In genomic region chr7:23222439-23223045, GRCh38 we compare ENCODE assay signal across 21 cellular contexts. TPM values are rescaled to one million over a fixed set of nuclear protein-coding genes. Genes with fewer than 3 reads are reported as not detected.
DNase-seq lines count a peak whose midpoint lies in the region; ATAC-seq, FAIRE-seq and TF ChIP-seq lines count a peak whose summit lies in the region.
"Had no signal": no experiment of that assay in that cellular context is flagged by ENCODE, and none has a peak within 500 bp of the region (broad histone marks: within the 10 kb centered on the region; RNA-seq: fewer than 3 reads in every experiment).

No MANE protein-coding gene starts in this region.

- H3K36me3 Mint-ChIP-seq in progenitor cell of endocrine pancreas (ENCODE audit: insufficient read depth) = no peaks in the 10 kb centered on the region

- DNase-seq in COLO668 (lab: John Stamatoyannopoulos, UW; ENCODE audit: unreplicated experiment) (peak; percentile 28), K562 (ENCODE audit: extremely low read depth in 1 of 4, low spot score in 3 of 4) (no peak), right lobe of liver (no peak), NCI-H2227 treated with DMSO at 0.1 percent for 48 hours (lab: John Stamatoyannopoulos, UW) (no peak), progenitor cell of endocrine pancreas (ENCODE audit: low spot score, unreplicated experiment) (no peak)
- DNase-seq in activated effector memory CD4-positive, alpha-beta T cell treated with anti-CD3 and anti-CD28 coated beads, Interleukin-2, amount 50 U/mL, for 16 hours = no peak
- DNase-seq: BE2C, KBM-7, MM.1S, NCI-H1048, NCI-H1417 treated with DMSO at 0.1 percent for 48 hours, NCI-H1930, NCI-H510A, NCI-H82, RPMI8226, SHP77 treated with DMSO at 0.1 percent for 48 hours, SK-N-SH had no signal

- H3K4me1 Mint-ChIP-seq in progenitor cell of endocrine pancreas (ENCODE audit: low read depth) = peaks cover 9% of the 10 kb centered on the region

- H3K4me2 ChIP-seq in K562 (ENCODE audit: insufficient read depth, low read length) = no peak overlapping the region
- H3K4me2 ChIP-seq: SK-N-SH had no signal

- no peak for ATAC-seq in K562
- peak in 3 of 4 donors; percentile 28 to 51 (median 35) for ATAC-seq in right lobe of liver
- no peak for ATAC-seq in HG02870 (IDR thresholded peaks at IDR 0.05; ENCODE audit: unreplicated experiment)

- no peaks in the 10 kb centered on the region for H3K27me3 ChIP-seq in K562 (ENCODE audit: control insufficient read depth in 2 of 2, insufficient read depth in 2 of 2, low read length in 2 of 2)
- H3K27me3 ChIP-seq in right lobe of liver = no peaks in the 10 kb centered on the region
- H3K27me3 ChIP-seq: BE2C had no signal

- H3K4me3 Mint-ChIP-seq in progenitor cell of endocrine pancreas (ENCODE audit: low read depth) = no peak overlapping the region

- H3K9me3 Mint-ChIP-seq in progenitor cell of endocrine pancreas (ENCODE audit: low read depth) = no peaks in the 10 kb centered on the region

- TF ChIP-seq RAD21 in K562 (CRISPR knock-in tag; conservative IDR thresholded peaks at IDR 0.05 in 1 of 2, IDR thresholded peaks at IDR 0.05 in 1 of 2) = no peak

- TF ChIP-seq CTCF in HEK293 (tag by site-specific recombination; IDR thresholded peaks at IDR 0.05) (no peak), K562 (IDR thresholded peaks at IDR 0.05 in 2 of 3, conservative IDR thresholded peaks at IDR 0.05 in 1 of 3; ENCODE audit: insufficient read depth in 2 of 3, low read depth in 1 of 3, low read length in 3 of 3) (no peak), right lobe of liver (IDR thresholded peaks at IDR 0.05) (no peak), progenitor cell of endocrine pancreas (IDR thresholded peaks at IDR 0.05; ENCODE audit: unreplicated experiment) (no peak)

- no peak overlapping the region for H3K27ac Mint-ChIP-seq in progenitor cell of endocrine pancreas

- no peak for TF ChIP-seq EP300 in K562 (IDR thresholded peaks at IDR 0.05; ENCODE audit: low read length)

- H3K27ac ChIP-seq in HEK293 (ENCODE audit: extremely low read depth, low read depth, low read length) (no peak overlapping the region), K562 (ENCODE audit: extremely low read depth, low read depth, low read length) (no peak overlapping the region), right lobe of liver (no peak overlapping the region)

- no peaks in the 10 kb centered on the region for H3K79me2 ChIP-seq in K562 (ENCODE audit: control insufficient read depth, insufficient read depth, low read length)

- intact Hi-C loops in K562 (cut with micrococcal nuclease) (no loop called here), right lobe of liver (cut with DNase I) (no loop called here)

- H3K4me1 ChIP-seq in HEK293 (ENCODE audit: control insufficient read depth, insufficient read depth, low read length) = no peaks in the 10 kb centered on the region
- peaks cover 0 to 11% of the 10 kb centered on the region in 2 experiments; a peak in 3 of 5 replicates for H3K4me1 ChIP-seq in K562 (replicated peaks in 1 of 2; ENCODE audit: control insufficient read depth in 2 of 2, insufficient read depth in 2 of 2, low read length in 2 of 2)
- no peaks in the 10 kb centered on the region for H3K4me1 ChIP-seq in right lobe of liver
- H3K4me1 ChIP-seq: BE2C had no signal

- no TSS peak for BruUV-seq in K562 (replicated peaks; lab: Mats Ljungman, UMichigan)

- TF ChIP-seq POLR2A in K562 (conservative IDR thresholded peaks at IDR 0.05) (no peak), right lobe of liver (IDR thresholded peaks at IDR 0.05) (no peak)

- no peaks in the 10 kb centered on the region for H3K27me3 Mint-ChIP-seq in progenitor cell of endocrine pancreas

- CTCF ChIA-PET in HEK293 (lab: Yijun Ruan, JAX) = interaction anchor here (0.7 kb wide), 1 partner anchor 10 kb away, joined by 3 read pairs; no protein-coding TSS in a partner anchor
- CTCF ChIA-PET in K562 (lab: Yijun Ruan, JAX; ENCODE audit: low intra/inter-chr PET ratio) = no interaction called here

- no peaks in the 10 kb centered on the region for H3K9me1 ChIP-seq in K562 (ENCODE audit: control insufficient read depth, insufficient read depth, low read length)

- in situ Hi-C loops in K562 (cut with MboI) = no loop called here

- H4K20me1 ChIP-seq in K562 (replicated peaks; ENCODE audit: control insufficient read depth, insufficient read depth, low read length) = no peaks in the 10 kb centered on the region; the same call in 1 of the 2 replicates

- H3K9me3 ChIP-seq in HEK293 (ENCODE audit: control insufficient read depth, insufficient read depth, low read depth, low read length) (no peaks in the 10 kb centered on the region), K562 (replicated peaks; ENCODE audit: control insufficient read depth, insufficient read depth, low read depth, low read length) (no peaks in the 10 kb centered on the region), right lobe of liver (no peaks in the 10 kb centered on the region)
- H3K9me3 ChIP-seq: BE2C, SK-N-SH had no signal

- WGBS in K562 (ENCODE audit: insufficient coverage, low coverage, missing lambda C conversion rate) = 10% methylated on average over 5 of the region's 5 CpGs
- WGBS in right lobe of liver (ENCODE audit: insufficient coverage, low coverage, low lambda C conversion rate, missing lambda C conversion rate) = 61% methylated on average over 3 of the region's 5 CpGs

- no peak overlapping the region for H3K4me3 ChIP-seq in HEK293 (ENCODE audit: low read depth, low read length)
- H3K4me3 ChIP-seq in K562 = no peak overlapping the region
- H3K4me3 ChIP-seq in right lobe of liver = no peak overlapping the region

- POLR2A ChIA-PET in HEK293 (lab: Yijun Ruan, JAX) = no interaction called here
- POLR2A ChIA-PET in K562 (lab: Yijun Ruan, JAX) = interaction anchor here (0.5 to 1.5 kb wide), 4 partner anchors 8 to 377 kb away, joined by 3 to 5 read pairs (median 3); no protein-coding TSS in a partner anchor

- H3K9ac ChIP-seq in K562 (ENCODE audit: insufficient read depth in 1 of 2, low read depth in 2 of 2, low read length in 2 of 2) = no peak overlapping the region
- H3K9ac ChIP-seq: SK-N-SH had no signal

- no peak for FAIRE-seq in K562 (lab: Jason Lieb, UNC)
- FAIRE-seq: GM12892, H1 had no signal

- H3K36me3 ChIP-seq in HEK293 (ENCODE audit: control insufficient read depth in 2 of 2, insufficient read depth in 1 of 2, low read length in 2 of 2) = no peaks in the 10 kb centered on the region
- no peaks in the 10 kb centered on the region for H3K36me3 ChIP-seq in K562 (ENCODE audit: control insufficient read depth, insufficient read depth, low read length)
- H3K36me3 ChIP-seq in right lobe of liver = no peaks in the 10 kb centered on the region
- H3K36me3 ChIP-seq: BE2C had no signal

- no peak overlapping the region for H2AFZ ChIP-seq in K562 (ENCODE audit: low read depth, low read length)

TF ChIP-seq in HEK293, 187 proteins besides CTCF, POLR2A, EP300 and RAD21 (continues in another document):
- no peak for TF ChIP-seq ZNF561 (tag by site-specific recombination; IDR thresholded peaks at IDR 0.05; ENCODE audit: borderline replicate concordance)

TF ChIP-seq in K562, 482 proteins besides CTCF, POLR2A, EP300 and RAD21 (continues in another document):
- no peak for TF ChIP-seq CREM (IDR thresholded peaks at IDR 0.05; ENCODE audit: low read depth)
- TF ChIP-seq NR2C2 (CRISPR knock-in tag; IDR thresholded peaks at IDR 0.05) = no peak
- TF ChIP-seq NR2C2 (tag; IDR thresholded peaks at IDR 0.05) = peak; percentile 29; the same call in 1 of the 2 replicates
- TF ChIP-seq NEUROD1 (IDR thresholded peaks at IDR 0.05; ENCODE audit: borderline replicate concordance, low read depth, low read length, partially characterized antibody) = no peak

RNA-seq across cellular contexts. Expression of gene GPNMB, which starts 24.0 kb away (rescaled TPM):
- not detected in 2 replicates for total RNA-seq in K562 (2011; cell fraction: chromatin; rRNA removed; ENCODE audit: low replicate concordance)
- total RNA-seq in K562 (2011; cell fraction: nucleolus; rRNA removed) = not detected in 2 replicates
- total RNA-seq in K562 (2011; cell fraction: nucleoplasm; rRNA removed) = 0.51 TPM in 1 of 2 replicates, not detected in the other
- total RNA-seq in K562 (2014; rRNA removed) (0.24 and 0.64 TPM in 2 replicates), K562 (2014; rRNA removed; fragmentation: Illumina TruSeq; extraction: Trizol) (0.15 and 0.26 TPM in 2 replicates), K562 (2015; rRNA removed; fragmentation: Illumina TruSeq; extraction: Trizol) (0.18 and 0.41 TPM in 2 replicates), K562 (2021) (0.20 and 0.54 TPM in 2 replicates), right lobe of liver (10 to 100 TPM in 4 of 6 experiments, 1 to 10 TPM in 2; 5.8 to 64.9 (median 13.4) TPM), progenitor cell of endocrine pancreas (0.98 and 1.4 TPM in 2 replicates)
- polyA plus RNA-seq in K562 (2011; rRNA removed) (0.03 and 0.35 TPM in 2 replicates), K562 (2014; fragmentation: Illumina TruSeq; extraction: Trizol) (0.33 and 0.80 TPM in 2 replicates), K562 (2014; fragmentation: Nextera tagmentation; extraction: Ambion mirVana) (under 1 TPM; 0.31 to 0.67 TPM), K562 (2014; rRNA removed) (0.11 and 0.72 TPM in 2 replicates)
- 0.03 and 0.07 TPM in 2 replicates for polyA plus RNA-seq in K562 (2011; cell fraction: cytosol; rRNA removed)
- polyA plus RNA-seq in K562 (2011; cell fraction: nucleus; rRNA removed) = 0.10 and 0.23 TPM in 2 replicates
- 0.18 and 0.22 TPM in 2 replicates for polyA plus RNA-seq in K562 (2012)
- polyA minus RNA-seq in K562 (2011; rRNA and poly(A)+ RNA removed) = not detected in 2 replicates
- not detected in 2 replicates for polyA minus RNA-seq in K562 (2011; cell fraction: cytosol; rRNA and poly(A)+ RNA removed)
- 0.40 TPM in 1 of 2 replicates, not detected in the other for polyA minus RNA-seq in K562 (2011; cell fraction: nucleus; rRNA and poly(A)+ RNA removed)

RNA-seq across cellular contexts. Expression of gene NUP42, which starts 40.7 kb away (rescaled TPM):
- 45.9 and 61.6 TPM in 2 replicates for total RNA-seq in K562 (2011; cell fraction: chromatin; rRNA removed; ENCODE audit: low replicate concordance)
- total RNA-seq in K562 (2011; cell fraction: nucleolus; rRNA removed) = 24.8 and 28.2 TPM in 2 replicates
- 29.1 and 42.7 TPM in 2 replicates for total RNA-seq in K562 (2011; cell fraction: nucleoplasm; rRNA removed)
- 62.2 and 71.7 TPM in 2 replicates for total RNA-seq in K562 (2014; rRNA removed)
- total RNA-seq in K562 (2014; rRNA removed; fragmentation: Illumina TruSeq; extraction: Trizol) = 71.2 and 72.9 TPM in 2 replicates
- 61.3 and 73.5 TPM in 2 replicates for total RNA-seq in K562 (2015; rRNA removed; fragmentation: Illumina TruSeq; extraction: Trizol)
- total RNA-seq in K562 (2021) = 41.8 and 50.5 TPM in 2 replicates
- 55.4 and 56.0 TPM in 2 replicates for polyA plus RNA-seq in K562 (2011; rRNA removed)
- 40.4 and 45.1 TPM in 2 replicates for polyA plus RNA-seq in K562 (2011; cell fraction: cytosol; rRNA removed)
- polyA plus RNA-seq in K562 (2011; cell fraction: nucleus; rRNA removed) = 74.2 and 81.6 TPM in 2 replicates
- 49.9 and 51.4 TPM in 2 replicates for polyA plus RNA-seq in K562 (2012)
- 62.4 and 66.8 TPM in 2 replicates for polyA plus RNA-seq in K562 (2014; fragmentation: Illumina TruSeq; extraction: Trizol)
- polyA plus RNA-seq in K562 (2014; fragmentation: Nextera tagmentation; extraction: Ambion mirVana) = 10 to 100 TPM; 86.0 to 86.4 TPM
- 74.7 and 94.3 TPM in 2 replicates for polyA plus RNA-seq in K562 (2014; rRNA removed)
- polyA minus RNA-seq in K562 (2011; rRNA and poly(A)+ RNA removed) = 22.0 and 29.1 TPM in 2 replicates
- 14.5 and 17.0 TPM in 2 replicates for polyA minus RNA-seq in K562 (2011; cell fraction: cytosol; rRNA and poly(A)+ RNA removed)
- polyA minus RNA-seq in K562 (2011; cell fraction: nucleus; rRNA and poly(A)+ RNA removed) = 22.6 and 26.0 TPM in 2 replicates
- 10 to 100 TPM; 13.0 to 45.6 (median 15.5) TPM for total RNA-seq in right lobe of liver
- 47.3 and 49.8 TPM in 2 replicates for total RNA-seq in progenitor cell of endocrine pancreas

Comparison
In these comparisons a context has a peak if more than half of its experiments do, and no peak if none do; other contexts are left out.
1. ATAC-seq: peak in right lobe of liver (3 of 4); none in K562 (single experiment) and HG02870 (single experiment).